ENCODE assay signal across 1 cellular context in genomic region chr2:111663471-111663951, GRCh38.
TF ChIP-seq lines count a peak whose summit lies in the region.

No MANE protein-coding gene starts in this region.

TF ChIP-seq in K562, 482 proteins besides CTCF, POLR2A, EP300 and RAD21 (continued from another document):
- TF ChIP-seq ZNF384 (IDR thresholded peaks at IDR 0.05; ENCODE audit: low read depth, low read length), result no peak
- TF ChIP-seq SMARCC2 (IDR thresholded peaks at IDR 0.05; ENCODE audit: low read depth), result peak; percentile 53; the same call in 1 of the 2 replicates
- no peak for TF ChIP-seq SRSF1 (IDR thresholded peaks at IDR 0.05; ENCODE audit: low read depth, low read length)
- no peak for TF ChIP-seq CEBPZ (IDR thresholded peaks at IDR 0.05; ENCODE audit: borderline replicate concordance, low read depth, low read length)
- peak; percentile 59; the same call in 1 of the 2 replicates for TF ChIP-seq FOSL1 (tag; conservative IDR thresholded peaks at IDR 0.05)
- peak in 1 of 2 experiments; percentile 38; a peak in 1 of 4 replicates for TF ChIP-seq ZNF318 (IDR thresholded peaks at IDR 0.05; ENCODE audit: borderline replicate concordance in 1 of 2, low read depth in 1 of 2)
- peak; percentile 75; the same call in 1 of the 2 replicates for TF ChIP-seq ZNF644 (tag; IDR thresholded peaks at IDR 0.05; ENCODE audit: low read depth)
- TF ChIP-seq KDM1A (IDR thresholded peaks at IDR 0.05), result peak; percentile 65 to 77; a peak in 3 of 4 replicates
- peak; percentile 88 for TF ChIP-seq PML (IDR thresholded peaks at IDR 0.05; ENCODE audit: low read length)
- no peak for TF ChIP-seq CEBPG (CRISPR knock-in tag; IDR thresholded peaks at IDR 0.05)
- TF ChIP-seq CEBPG (tag; conservative IDR thresholded peaks at IDR 0.05 in 1 of 2, IDR thresholded peaks at IDR 0.05 in 1 of 2), result no peak
- no peak for TF ChIP-seq PCBP2 (IDR thresholded peaks at IDR 0.05; ENCODE audit: low read depth, low read length, poor library complexity, severe bottlenecking)
- no peak for TF ChIP-seq ZFP36 (IDR thresholded peaks at IDR 0.05; ENCODE audit: low read depth, low read length, partially characterized antibody)
- TF ChIP-seq TEAD4 (IDR thresholded peaks at IDR 0.05; ENCODE audit: low read length), result peak; percentile 94
- TF ChIP-seq TEAD4 (CRISPR knock-in tag; IDR thresholded peaks at IDR 0.05; ENCODE audit: borderline replicate concordance), result no peak
- TF ChIP-seq IFI16 (CRISPR knock-in tag; IDR thresholded peaks at IDR 0.05), result no peak
- TF ChIP-seq ATF4 (CRISPR knock-in tag; IDR thresholded peaks at IDR 0.05), result 0 out of 2 replicates have a peak, but pooled peaks have one; percentile 22
- TF ChIP-seq ATF3 (IDR thresholded peaks at IDR 0.05), result peak; percentile 14; the same call in 1 of the 2 replicates
- no peak for TF ChIP-seq ATF3 (CRISPR knock-in tag; conservative IDR thresholded peaks at IDR 0.05)
- peak; percentile 79; the same call in 1 of the 2 replicates for TF ChIP-seq DPF2 (IDR thresholded peaks at IDR 0.05)
- no peak for TF ChIP-seq CREB1 (IDR thresholded peaks at IDR 0.05)
- TF ChIP-seq CREB1 (CRISPR knock-in tag; IDR thresholded peaks at IDR 0.05), result 0 out of 2 replicates have a peak, but pooled peaks have one; percentile 22
- TF ChIP-seq MEIS2 (IDR thresholded peaks at IDR 0.05; ENCODE audit: partially characterized antibody), result peak; percentile 83
- TF ChIP-seq TOE1 (IDR thresholded peaks at IDR 0.05; ENCODE audit: borderline replicate concordance), result no peak
- TF ChIP-seq TOE1 (CRISPR knock-in tag; IDR thresholded peaks at IDR 0.05; ENCODE audit: borderline replicate concordance, low read depth), result 0 out of 2 replicates have a peak, but pooled peaks have one; percentile 77
- no peak for TF ChIP-seq GABPB2 (CRISPR knock-in tag; conservative IDR thresholded peaks at IDR 0.05)
- peak in 1 of 2 experiments; percentile 67; a peak in 1 of 4 replicates for TF ChIP-seq TEAD1 (CRISPR knock-in tag; IDR thresholded peaks at IDR 0.05)
- TF ChIP-seq JUND (IDR thresholded peaks at IDR 0.05; ENCODE audit: borderline replicate concordance, low read depth, low read length), result peak; percentile 52; the same call in 1 of the 2 replicates
- TF ChIP-seq JUND (tag; IDR thresholded peaks at IDR 0.05; ENCODE audit: borderline replicate concordance, low read depth, low read length), result no peak; the same call in 1 of the 3 replicates
- 0 out of 4 replicates have a peak, but pooled peaks of 1 of the 2 experiments have one; percentile 36 for TF ChIP-seq ZMIZ1 (IDR thresholded peaks at IDR 0.05; ENCODE audit: low read depth in 2 of 2, low read length in 2 of 2)
- TF ChIP-seq STAT5A (IDR thresholded peaks at IDR 0.05; ENCODE audit: borderline replicate concordance, low read length), result peak; percentile 59
- peak; percentile 78; the same call in 1 of the 2 replicates for TF ChIP-seq ZNF766 (CRISPR knock-in tag; conservative IDR thresholded peaks at IDR 0.05)
- TF ChIP-seq TRIM24 (IDR thresholded peaks at IDR 0.05), result peak in 1 of 2 experiments; percentile 73; a peak in 3 of 4 replicates
- TF ChIP-seq ZNF583 (CRISPR knock-in tag; IDR thresholded peaks at IDR 0.05), result peak; percentile 60; the same call in 1 of the 2 replicates
- TF ChIP-seq ERF (CRISPR knock-in tag; IDR thresholded peaks at IDR 0.05), result no peak
- peak; percentile 84; the same call in 1 of the 2 replicates for TF ChIP-seq SMARCE1 (IDR thresholded peaks at IDR 0.05)
- peak; percentile 54; the same call in 1 of the 2 replicates for TF ChIP-seq LEF1 (IDR thresholded peaks at IDR 0.05)
- TF ChIP-seq SMARCA4 (IDR thresholded peaks at IDR 0.05), result peak; percentile 78
- TF ChIP-seq NBN (IDR thresholded peaks at IDR 0.05; ENCODE audit: low read depth), result peak; percentile 47; the same call in 1 of the 2 replicates
- no peak for TF ChIP-seq E2F5 (CRISPR knock-in tag; IDR thresholded peaks at IDR 0.05)
- TF ChIP-seq ARID1B (IDR thresholded peaks at IDR 0.05), result peak; percentile 93
- 0 out of 4 replicates have a peak, but pooled peaks of 1 of the 2 experiments have one; percentile 23 for TF ChIP-seq ZNF639 (CRISPR knock-in tag; conservative IDR thresholded peaks at IDR 0.05 in 1 of 2, IDR thresholded peaks at IDR 0.05 in 1 of 2)
- TF ChIP-seq CC2D1A (IDR thresholded peaks at IDR 0.05), result peak; percentile 53; the same call in 1 of the 2 replicates
